ENCODE assay signal across 17 cellular contexts in the genomic region with DNA sequence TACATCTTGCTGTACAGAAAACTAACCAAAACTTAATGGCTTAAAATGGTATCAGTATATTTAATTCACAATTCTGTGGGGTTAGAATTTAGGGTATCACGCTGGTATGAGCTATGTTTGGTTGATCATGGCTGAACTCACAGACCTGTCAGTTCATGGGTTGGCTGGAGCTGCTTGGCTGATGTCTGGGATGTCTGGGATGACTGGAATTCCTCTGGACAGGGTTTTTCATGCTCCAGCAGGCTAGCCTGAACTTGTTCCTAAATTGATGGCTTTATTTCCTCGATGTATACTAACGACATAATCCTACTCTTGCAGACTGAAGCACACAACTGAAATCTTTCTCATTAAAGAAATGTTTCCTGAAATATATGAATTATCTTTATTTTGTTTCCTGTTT.
A peak's percentile ranks its signal among the peaks of the same experiment; 100 is the strongest.
DNase-seq lines count a peak whose midpoint lies in the region; FAIRE-seq and TF ChIP-seq lines count a peak whose summit lies in the region.
"Had no signal": no experiment of that assay in that cellular context is flagged by ENCODE, and none has a peak within 500 bp of the region (broad histone marks: within the 10 kb centered on the region; RNA-seq: fewer than 3 reads in every experiment).

No MANE protein-coding gene starts in this region.

- H3K9ac ChIP-seq in Karpas-422 (ENCODE audit: low read length) = no peak overlapping the region

- DNase-seq in AG08395 (ENCODE audit: low spot score) (peak; percentile 22), dedifferentiated amniotic fluid mesenchymal stem cell (ENCODE audit: extremely low spot score) (peak; percentile 32), kidney glomerular epithelial cell (lab: John Stamatoyannopoulos, UW) (peak; percentile 83), Karpas-422 (no peak), foreskin melanocyte (no peak), H54 (ENCODE audit: insufficient read length, low spot score) (no peak), hepatic stellate cell (ENCODE audit: low spot score) (no peak)
- DNase-seq: activated naive CD4-positive, alpha-beta T cell treated with anti-CD3 and anti-CD28 coated beads, Interleukin-2, amount 10 ng/mL, durations not matched to agents 7 days and 5 days; NCI-H1694 treated with DMSO at 0.1 percent for 48 hours; NCI-H510A treated with DMSO at 0.1 percent for 48 hours; PC-3; stimulated activated naive CD8-positive, alpha-beta T cell treated with anti-CD3 and anti-CD28 coated beads, Interleukin-15, Interleukin-2, amounts not matched to agents 100 U/mL and 50 U/mL, for 24 hours; WERI-Rb-1 had no signal

- no peak for FAIRE-seq in H54 (lab: Jason Lieb, UNC)

- H3K4me2 ChIP-seq in Karpas-422 (ENCODE audit: low read depth, low read length, poor library complexity, severe bottlenecking) = no peak overlapping the region

- no peak for TF ChIP-seq RAD21 in Ishikawa (IDR thresholded peaks at IDR 0.05; ENCODE audit: low read depth)

- H3K36me3 ChIP-seq in Karpas-422 (ENCODE audit: insufficient read depth, low read length) = no peaks in the 10 kb centered on the region
- H3K36me3 ChIP-seq: cardiac muscle cell, heart left ventricle, WERI-Rb-1 had no signal

- no peaks in the 10 kb centered on the region for H3K9me2 ChIP-seq in Karpas-422 (replicated peaks; ENCODE audit: insufficient read depth, low read length)

- no peak overlapping the region for H3K27ac ChIP-seq in Karpas-422 (ENCODE audit: low read length)
- H3K27ac ChIP-seq: cardiac muscle cell, heart left ventricle, skin epidermis, WERI-Rb-1 had no signal

- H3K4me3 ChIP-seq in Karpas-422 (ENCODE audit: low read length) = no peak overlapping the region
- H3K4me3 ChIP-seq: cardiac muscle cell, heart left ventricle, skin epidermis had no signal

- H2AFZ ChIP-seq in Karpas-422 (ENCODE audit: low read length) = no peak overlapping the region

- H3K9me3 ChIP-seq in Karpas-422 (ENCODE audit: low read length) = no peaks in the 10 kb centered on the region

- H4K20me1 ChIP-seq in Karpas-422 (ENCODE audit: insufficient read depth, low read depth, low read length) = no peaks in the 10 kb centered on the region

- no peaks in the 10 kb centered on the region for H3K4me1 ChIP-seq in Karpas-422 (ENCODE audit: low read length)
- H3K4me1 ChIP-seq: heart left ventricle had no signal

- no peak for TF ChIP-seq EP300 in Ishikawa (IDR thresholded peaks at IDR 0.05; ENCODE audit: borderline replicate concordance)

- H3K27me3 ChIP-seq in Karpas-422 (ENCODE audit: low read length) = no peaks in the 10 kb centered on the region
- H3K27me3 ChIP-seq: cardiac muscle cell, heart left ventricle had no signal

- H3K79me2 ChIP-seq in Karpas-422 (ENCODE audit: low read length) = no peaks in the 10 kb centered on the region

- TF ChIP-seq POLR2A in H54 (IDR thresholded peaks at IDR 0.05; ENCODE audit: low read depth, low read length) = no peak

TF ChIP-seq in Ishikawa, 13 proteins besides CTCF, POLR2A, EP300 and RAD21:
- TF ChIP-seq NFIC (IDR thresholded peaks at IDR 0.05) (peak; percentile 43; the same call in 1 of the 2 replicates), TEAD4 (IDR thresholded peaks at IDR 0.05) (peak; percentile 96), ZBTB7A (IDR thresholded peaks at IDR 0.05; ENCODE audit: low read depth) (no peak)
- TF ChIP-seq, protein P1, sequence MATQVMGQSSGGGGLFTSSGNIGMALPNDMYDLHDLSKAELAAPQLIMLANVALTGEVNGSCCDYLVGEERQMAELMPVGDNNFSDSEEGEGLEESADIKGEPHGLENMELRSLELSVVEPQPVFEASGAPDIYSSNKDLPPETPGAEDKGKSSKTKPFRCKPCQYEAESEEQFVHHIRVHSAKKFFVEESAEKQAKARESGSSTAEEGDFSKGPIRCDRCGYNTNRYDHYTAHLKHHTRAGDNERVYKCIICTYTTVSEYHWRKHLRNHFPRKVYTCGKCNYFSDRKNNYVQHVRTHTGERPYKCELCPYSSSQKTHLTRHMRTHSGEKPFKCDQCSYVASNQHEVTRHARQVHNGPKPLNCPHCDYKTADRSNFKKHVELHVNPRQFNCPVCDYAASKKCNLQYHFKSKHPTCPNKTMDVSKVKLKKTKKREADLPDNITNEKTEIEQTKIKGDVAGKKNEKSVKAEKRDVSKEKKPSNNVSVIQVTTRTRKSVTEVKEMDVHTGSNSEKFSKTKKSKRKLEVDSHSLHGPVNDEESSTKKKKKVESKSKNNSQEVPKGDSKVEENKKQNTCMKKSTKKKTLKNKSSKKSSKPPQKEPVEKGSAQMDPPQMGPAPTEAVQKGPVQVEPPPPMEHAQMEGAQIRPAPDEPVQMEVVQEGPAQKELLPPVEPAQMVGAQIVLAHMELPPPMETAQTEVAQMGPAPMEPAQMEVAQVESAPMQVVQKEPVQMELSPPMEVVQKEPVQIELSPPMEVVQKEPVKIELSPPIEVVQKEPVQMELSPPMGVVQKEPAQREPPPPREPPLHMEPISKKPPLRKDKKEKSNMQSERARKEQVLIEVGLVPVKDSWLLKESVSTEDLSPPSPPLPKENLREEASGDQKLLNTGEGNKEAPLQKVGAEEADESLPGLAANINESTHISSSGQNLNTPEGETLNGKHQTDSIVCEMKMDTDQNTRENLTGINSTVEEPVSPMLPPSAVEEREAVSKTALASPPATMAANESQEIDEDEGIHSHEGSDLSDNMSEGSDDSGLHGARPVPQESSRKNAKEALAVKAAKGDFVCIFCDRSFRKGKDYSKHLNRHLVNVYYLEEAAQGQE (IDR thresholded peaks at IDR 0.05; ENCODE audit: low read depth) = peak; percentile 23; the same call in 1 of the 2 replicates

Comparison
In these comparisons a context has a peak if more than half of its experiments do, and no peak if none do; other contexts are left out.
1. DNase-seq: peak in AG08395 (single experiment), dedifferentiated amniotic fluid mesenchymal stem cell (single experiment) and kidney glomerular epithelial cell (single experiment); none in Karpas-422 (single experiment), foreskin melanocyte (single experiment), H54 (single experiment) and hepatic stellate cell (single experiment).